Comparison of ENCODE assay signal across 22 cellular contexts in the genomic region with DNA sequence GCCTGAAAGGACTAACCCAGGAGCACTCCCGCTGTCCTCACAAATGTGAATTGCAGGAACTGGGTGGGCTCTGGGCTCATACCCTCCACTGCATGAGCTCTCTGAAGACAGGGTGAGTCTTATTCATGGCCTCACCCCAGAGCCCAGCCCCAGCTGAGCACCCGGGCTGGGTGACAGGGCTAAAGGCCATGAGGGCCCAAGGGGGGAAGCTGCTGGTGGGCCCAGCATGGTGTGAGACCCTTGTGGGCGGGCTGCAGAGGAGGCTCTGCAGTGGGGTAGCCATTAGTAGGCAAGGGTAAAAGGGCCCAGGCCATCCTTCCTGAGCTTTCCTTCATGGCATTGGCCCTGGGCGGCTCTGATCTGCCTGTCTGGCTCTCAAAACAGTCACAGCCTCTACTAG.
"Had no signal": no experiment of that assay in that cellular context is flagged by ENCODE, and none has a peak within 500 bp of the region (broad histone marks: within the 10 kb centered on the region; RNA-seq: fewer than 3 reads in every experiment).

No MANE protein-coding gene starts in this region.

- H3K27ac Mint-ChIP-seq: dendritic cell treated with granulocyte-macrophage colony-stimulating factor and Interleukin-4, amounts not matched to agents 40 ng/mL and 50 ng/mL, for 4 days; immature natural killer cell; naive B cell; nephron had no signal

- H3K36me3 Mint-ChIP-seq: immature natural killer cell, naive B cell had no signal

- DNase-seq: erythroblast; foreskin keratinocyte; immature natural killer cell; kidney; left cardiac atrium; left ventricle myocardium superior; mesendoderm; naive B cell; occipital lobe; psoas muscle; retina; sigmoid colon; stimulated activated CD4-positive, alpha-beta T cell treated with anti-CD3 and anti-CD28 coated beads, Interleukin-2, amount 100 ng/mL, for 24 hours; stimulated activated CD4-positive, alpha-beta T cell treated with anti-CD3 and anti-CD28 coated beads, Interleukin-4, amount 100 ng/mL, for 4 hours; stimulated activated naive CD4-positive, alpha-beta T cell; stomach; substantia nigra; transverse colon had no signal

- H3K9me3 Mint-ChIP-seq: dendritic cell treated with granulocyte-macrophage colony-stimulating factor and Interleukin-4, amounts not matched to agents 40 ng/mL and 50 ng/mL, for 4 days; immature natural killer cell; naive B cell; nephron had no signal

- H3K4me1 Mint-ChIP-seq: immature natural killer cell, nephron had no signal

- ATAC-seq: foreskin keratinocyte, left cardiac atrium, left ventricle myocardium superior, psoas muscle had no signal

- H3K27me3 Mint-ChIP-seq: dendritic cell treated with granulocyte-macrophage colony-stimulating factor and Interleukin-4, amounts not matched to agents 40 ng/mL and 50 ng/mL, for 4 days had no signal

- H3K4me3 Mint-ChIP-seq: dendritic cell treated with granulocyte-macrophage colony-stimulating factor and Interleukin-4, amounts not matched to agents 40 ng/mL and 50 ng/mL, for 4 days; immature natural killer cell; naive B cell; nephron had no signal

- H3K4me3 ChIP-seq: psoas muscle, sigmoid colon, skin epidermis, stomach, thoracic aorta, transverse colon had no signal

- H3K27ac ChIP-seq: foreskin keratinocyte, psoas muscle, sigmoid colon, skin epidermis, stomach, thoracic aorta, transverse colon had no signal
